11 cellular contexts compared by ENCODE assay signal in genomic region chr5:158431369-158432029, GRCh38.
DNase-seq lines count a peak whose midpoint lies in the region; ATAC-seq and TF ChIP-seq lines count a peak whose summit lies in the region.
"Had no signal": no experiment of that assay in that cellular context is flagged by ENCODE, and none has a peak within 500 bp of the region (broad histone marks: within the 10 kb centered on the region; RNA-seq: fewer than 3 reads in every experiment).

No MANE protein-coding gene starts in this region.

- H3K36me3 ChIP-seq in OCI-LY7 (ENCODE audit: insufficient read depth, low read length) (peaks cover 11% of the 10 kb centered on the region), uterus (no peaks in the 10 kb centered on the region), adrenal gland (replicated peaks in 1 of 2) (no peaks in the 10 kb centered on the region), spleen (no peaks in the 10 kb centered on the region)

- no peak for DNase-seq in Right ventricle myocardium inferior (ENCODE audit: missing footprints)
- no peak for DNase-seq in cardiac septum (ENCODE audit: low spot score)
- peak; percentile 76 for DNase-seq in OCI-LY7 (ENCODE audit: low spot score)
- peak; percentile 62 for DNase-seq in iris pigment epithelial cell (ENCODE audit: low read depth)
- peak; percentile 35 to 51 for DNase-seq in uterus
- DNase-seq in adrenal gland, result no peak
- no peak for DNase-seq in spleen
- DNase-seq in SHP77 treated with DMSO at 0.1 percent for 48 hours (lab: John Stamatoyannopoulos, UW), result no peak
- DNase-seq: activated effector memory CD4-positive, alpha-beta T cell treated with Interleukin-2 at 50 U/mL for 16 hours; NCI-H1694 treated with DMSO at 0.1 percent for 48 hours; nucleus accumbens had no signal

- POLR2A ChIA-PET in OCI-LY7 (lab: Charles Lee), result interaction anchor here (0.6 to 3.1 kb wide), 13 partner anchors 9 to 622 kb away, joined by 3 to 15 read pairs (median 3); no protein-coding TSS in a partner anchor

- TF ChIP-seq POLR2A in uterus (IDR thresholded peaks at IDR 0.05), result no peak
- TF ChIP-seq POLR2A in adrenal gland (IDR thresholded peaks at IDR 0.05), result no peak
- TF ChIP-seq POLR2A in spleen (IDR thresholded peaks at IDR 0.05), result no peak

- ATAC-seq in Right ventricle myocardium inferior, result peak; percentile 89

- no peaks in the 10 kb centered on the region for H4K20me1 ChIP-seq in OCI-LY7 (ENCODE audit: insufficient read depth, low read length)

- 90 to 100% (median 97%) methylated on average over 1 of the region's 1 CpG for WGBS in adrenal gland, 4 donors
- 83 to 95% (median 94%) methylated on average over 1 of the region's 1 CpG for WGBS in spleen, 5 donors

- BruUV-seq in OCI-LY7 (replicated peaks; lab: Mats Ljungman, UMichigan), result no TSS peak

- H3K27ac ChIP-seq in OCI-LY7 (ENCODE audit: low read depth, low read length, poor library complexity, severe bottlenecking) (peak overlapping the region; percentile 79), uterus (peak overlapping the region; percentile 69 to 81), adrenal gland (no peak overlapping the region), spleen (peak overlapping the region in 2 of 8 donors; percentile 22 to 49)

- CTCF ChIA-PET in OCI-LY7 (lab: Charles Lee; ENCODE audit: unreplicated experiment), result no interaction called here

- H3K27me3 ChIP-seq in uterus (no peaks in the 10 kb centered on the region), adrenal gland (no peaks in the 10 kb centered on the region), spleen (replicated peaks in 1 of 7) (no peaks in the 10 kb centered on the region)

- no peaks in the 10 kb centered on the region for H3K79me2 ChIP-seq in OCI-LY7 (ENCODE audit: insufficient read depth, low read depth, low read length)

- TF ChIP-seq CTCF in OCI-LY7 (conservative IDR thresholded peaks at IDR 0.05; ENCODE audit: low read length) (no peak; the same call in 1 of the 2 replicates), uterus (IDR thresholded peaks at IDR 0.05) (no peak), adrenal gland (IDR thresholded peaks at IDR 0.05) (no peak), spleen (IDR thresholded peaks at IDR 0.05 in 8 of 11, conservative IDR thresholded peaks at IDR 0.05 in 3 of 11) (no peak)

- H3K9me3 ChIP-seq in OCI-LY7 (ENCODE audit: low read length) (peaks cover 24% of the 10 kb centered on the region; the same call in 1 of the 2 replicates), uterus (no peaks in the 10 kb centered on the region), adrenal gland (replicated peaks in 1 of 3) (no peaks in the 10 kb centered on the region), spleen (peaks cover 0 to 8% (median 0%) of the 10 kb centered on the region in 8 donors)

- H3K4me2 ChIP-seq in OCI-LY7 (ENCODE audit: low read length), result peak overlapping the region; percentile 53

- H3K4me3 ChIP-seq in OCI-LY7 (ENCODE audit: low read depth, low read length, poor library complexity, severe bottlenecking) (peak overlapping the region; percentile 20), uterus (no peak overlapping the region), adrenal gland (no peak overlapping the region), spleen (no peak overlapping the region)

- H2AFZ ChIP-seq in OCI-LY7 (ENCODE audit: low read length), result peak overlapping the region; percentile 49; the same call in 1 of the 2 replicates

- H3K9me2 ChIP-seq in OCI-LY7 (ENCODE audit: insufficient read depth, low read length), result no peaks in the 10 kb centered on the region

- intact Hi-C loops in Right ventricle myocardium inferior (cut with DNase I) (no loop called here), cardiac septum (cut with DNase I) (no loop called here), OCI-LY7 (cut with micrococcal nuclease; ENCODE audit: unreplicated experiment) (loop anchor here (1.0 to 5.0 kb wide), 2 partner anchors 33 to 81 kb away; no protein-coding TSS in a partner anchor), uterus (cut with DNase I; ENCODE audit: low total_unique reads) (no loop called here), adrenal gland (cut with DNase I) (no loop called here), spleen (cut with DNase I; ENCODE audit: low total_unique reads) (no loop called here)

- peaks cover 73% of the 10 kb centered on the region for H3K4me1 ChIP-seq in OCI-LY7 (ENCODE audit: insufficient read depth, low read length, poor library complexity, severe bottlenecking)
- H3K4me1 ChIP-seq in uterus, result peaks cover 0 to 5% of the 10 kb centered on the region in 2 donors
- no peaks in the 10 kb centered on the region for H3K4me1 ChIP-seq in adrenal gland (replicated peaks in 1 of 2)
- peaks cover 0 to 28% (median 15%) of the 10 kb centered on the region in 6 donors for H3K4me1 ChIP-seq in spleen

Comparison
In these comparisons a context has a peak if more than half of its experiments do, and no peak if none do; other contexts are left out.
1. DNase-seq: peak in OCI-LY7 (single experiment), iris pigment epithelial cell (single experiment) and uterus (2 of 2); none in Right ventricle myocardium inferior (single experiment), cardiac septum (single experiment), adrenal gland (0 of 7), spleen (single experiment) and SHP77 treated with DMSO at 0.1 percent for 48 hours (single experiment).
2. H3K27ac ChIP-seq: peak in OCI-LY7 (single experiment) and uterus (2 of 2); none in adrenal gland (0 of 5).